1 cellular context compared by ENCODE assay signal in the genomic region with DNA sequence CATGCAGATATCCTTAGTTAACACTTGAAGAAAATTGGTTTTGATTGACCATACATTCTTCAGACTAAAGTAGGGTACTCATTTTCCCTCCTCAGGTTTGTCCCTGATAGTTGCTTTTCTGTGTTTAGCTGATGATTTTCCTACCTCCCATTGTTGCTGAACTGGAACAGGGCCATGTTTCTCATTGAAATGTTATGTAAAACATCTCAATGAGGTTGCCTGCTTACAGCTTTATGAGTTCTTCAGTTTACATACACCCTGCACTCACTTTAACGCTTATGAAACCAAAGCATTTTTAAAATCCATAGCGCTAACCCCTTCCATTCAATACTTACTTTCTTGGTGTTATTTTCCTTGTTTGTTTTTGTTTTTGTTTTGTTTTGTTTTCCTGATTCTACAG.
TF ChIP-seq lines count a peak whose summit lies in the region.

No MANE protein-coding gene starts in this region.

TF ChIP-seq in Ishikawa, 13 proteins besides CTCF, POLR2A, EP300 and RAD21 (continued from another document):
- TF ChIP-seq, protein P1, sequence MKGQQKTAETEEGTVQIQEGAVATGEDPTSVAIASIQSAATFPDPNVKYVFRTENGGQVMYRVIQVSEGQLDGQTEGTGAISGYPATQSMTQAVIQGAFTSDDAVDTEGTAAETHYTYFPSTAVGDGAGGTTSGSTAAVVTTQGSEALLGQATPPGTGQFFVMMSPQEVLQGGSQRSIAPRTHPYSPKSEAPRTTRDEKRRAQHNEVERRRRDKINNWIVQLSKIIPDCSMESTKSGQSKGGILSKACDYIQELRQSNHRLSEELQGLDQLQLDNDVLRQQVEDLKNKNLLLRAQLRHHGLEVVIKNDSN (IDR thresholded peaks at IDR 0.05): no peak
- TF ChIP-seq YY1 (IDR thresholded peaks at IDR 0.05; ENCODE audit: low read depth): no peak
TF ChIP-seq in Ishikawa: peak in this region for 5.
